Comparison of ENCODE assay signal across 10 cellular contexts in the genomic region with DNA sequence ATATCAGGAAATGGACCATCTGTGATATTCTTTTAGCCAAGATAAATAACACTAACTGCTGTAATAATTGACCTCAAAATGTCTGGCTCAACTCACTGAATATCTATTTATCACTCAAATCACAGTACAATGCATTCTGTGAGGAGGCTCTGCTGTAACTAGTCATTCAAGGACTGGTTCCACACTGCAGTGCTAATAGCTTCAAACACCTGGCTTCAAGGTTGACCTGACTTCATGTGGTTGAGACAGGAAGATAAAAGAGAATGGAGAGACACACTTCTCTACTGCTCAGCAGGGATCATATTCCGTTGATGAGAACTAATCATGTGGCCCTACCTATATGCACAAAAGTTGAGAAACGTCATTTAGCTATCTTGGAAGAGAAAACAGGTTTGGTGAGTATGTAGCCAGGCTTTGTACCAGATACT. TPM values are rescaled to one million over a fixed set of nuclear protein-coding genes. Genes with fewer than 3 reads are reported as not detected.
DNase-seq lines count a peak whose midpoint lies in the region; ATAC-seq, FAIRE-seq and TF ChIP-seq lines count a peak whose summit lies in the region.
"Had no signal": no experiment of that assay in that cellular context is flagged by ENCODE, and none has a peak within 500 bp of the region (broad histone marks: within the 10 kb centered on the region; RNA-seq: fewer than 3 reads in every experiment).

No MANE protein-coding gene starts in this region.

- no peaks in the 10 kb centered on the region for H3K9me3 Mint-ChIP-seq in activated naive CD4-positive, alpha-beta T cell treated with anti-CD3 and anti-CD28 coated beads, Interleukin-2, amount 50 U/mL, for 72 hours
- H3K9me3 Mint-ChIP-seq in activated naive CD4-positive, alpha-beta T cell treated with anti-CD3 and anti-CD28 coated beads for 36 hours, result no peaks in the 10 kb centered on the region

- BruUV-seq in K562 (replicated peaks; lab: Mats Ljungman, UMichigan), result no TSS peak

- H3K4me3 Mint-ChIP-seq in activated naive CD4-positive, alpha-beta T cell treated with anti-CD3 and anti-CD28 coated beads for 36 hours, result no peak overlapping the region

- peaks cover 43% of the 10 kb centered on the region for H3K4me1 Mint-ChIP-seq in activated naive CD4-positive, alpha-beta T cell treated with anti-CD3 and anti-CD28 coated beads for 36 hours (ENCODE audit: low read depth)

- TF ChIP-seq EP300 in Ishikawa (IDR thresholded peaks at IDR 0.05; ENCODE audit: borderline replicate concordance) (no peak), K562 (IDR thresholded peaks at IDR 0.05; ENCODE audit: low read length) (no peak), stomach (IDR thresholded peaks at IDR 0.05) (no peak)

- intact Hi-C loops in activated naive CD4-positive, alpha-beta T cell treated with anti-CD3 and anti-CD28 coated beads for 36 hours (cut with micrococcal nuclease), result loop anchor here (2.0 kb wide), 1 partner anchor 15 kb away; no protein-coding TSS in a partner anchor
- intact Hi-C loops in K562 (cut with micrococcal nuclease), result loop anchor here (10.0 kb wide), 2 partner anchors 173 to 207 kb away; a partner anchor contains a TSS
- intact Hi-C loops in stomach (cut with DNase I; ENCODE audit: low total_unique reads), result loop anchor here (10.0 kb wide), 1 partner anchor 53 kb away; no protein-coding TSS in a partner anchor
- intact Hi-C loops in upper lobe of right lung (cut with DNase I), result no loop called here

- CTCF ChIA-PET in activated naive CD4-positive, alpha-beta T cell treated with anti-CD3 and anti-CD28 coated beads for 36 hours (lab: Charles Lee), result interaction anchor here (1.0 kb wide), 1 partner anchor 32 kb away, joined by 3 read pairs; no protein-coding TSS in a partner anchor
- CTCF ChIA-PET in K562 (lab: Yijun Ruan, JAX; ENCODE audit: low intra/inter-chr PET ratio), result no interaction called here

- TF ChIP-seq CTCF in K562 (IDR thresholded peaks at IDR 0.05 in 2 of 3, conservative IDR thresholded peaks at IDR 0.05 in 1 of 3; ENCODE audit: insufficient read depth in 2 of 3, low read depth in 1 of 3, low read length in 3 of 3), result no peak
- TF ChIP-seq CTCF in stomach (IDR thresholded peaks at IDR 0.05), result no peak
- TF ChIP-seq CTCF in upper lobe of right lung (IDR thresholded peaks at IDR 0.05), result no peak

- no peaks in the 10 kb centered on the region for H3K9me1 ChIP-seq in K562 (ENCODE audit: control insufficient read depth, insufficient read depth, low read length)

- H3K27ac ChIP-seq in K562 (ENCODE audit: extremely low read depth, low read depth, low read length), result peak overlapping the region; percentile 85
- H3K27ac ChIP-seq in stomach, result peak overlapping the region in 4 of 5 donors; percentile 39 to 98 (median 94)
- H3K27ac ChIP-seq in upper lobe of right lung, result no peak overlapping the region

- peak overlapping the region; percentile 69 for H2AFZ ChIP-seq in K562 (ENCODE audit: low read depth, low read length)

- peaks cover 5% of the 10 kb centered on the region; the same call in 1 of the 3 replicates for H3K36me3 ChIP-seq in K562 (ENCODE audit: control insufficient read depth, insufficient read depth, low read length)
- H3K36me3 ChIP-seq in stomach, result no peaks in the 10 kb centered on the region
- no peaks in the 10 kb centered on the region for H3K36me3 ChIP-seq in upper lobe of right lung

- no peaks in the 10 kb centered on the region for H3K9me3 ChIP-seq in K562 (replicated peaks; ENCODE audit: control insufficient read depth, insufficient read depth, low read depth, low read length)
- no peaks in the 10 kb centered on the region for H3K9me3 ChIP-seq in stomach
- no peaks in the 10 kb centered on the region for H3K9me3 ChIP-seq in upper lobe of right lung

- peak overlapping the region; percentile 43 for H3K4me2 ChIP-seq in K562 (ENCODE audit: insufficient read depth, low read length)

- no peaks in the 10 kb centered on the region; a peak in 1 of 5 replicates for H3K27me3 ChIP-seq in K562 (ENCODE audit: control insufficient read depth in 2 of 2, insufficient read depth in 2 of 2, low read length in 2 of 2)
- no peaks in the 10 kb centered on the region for H3K27me3 ChIP-seq in stomach
- H3K27me3 ChIP-seq in upper lobe of right lung, result no peaks in the 10 kb centered on the region

- H3K27ac Mint-ChIP-seq in activated naive CD4-positive, alpha-beta T cell treated with anti-CD3 and anti-CD28 coated beads, Interleukin-2, amount 50 U/mL, for 72 hours, result peak overlapping the region in 1 of 2 donors; percentile 63
- H3K27ac Mint-ChIP-seq in activated naive CD4-positive, alpha-beta T cell treated with anti-CD3 and anti-CD28 coated beads for 36 hours, result no peak overlapping the region

- TF ChIP-seq POLR2A in K562 (conservative IDR thresholded peaks at IDR 0.05) (no peak), stomach (IDR thresholded peaks at IDR 0.05) (no peak)

- H3K36me3 Mint-ChIP-seq in activated naive CD4-positive, alpha-beta T cell treated with anti-CD3 and anti-CD28 coated beads, Interleukin-2, amount 50 U/mL, for 72 hours, result peaks cover 0 to 8% of the 10 kb centered on the region in 2 donors
- H3K36me3 Mint-ChIP-seq in activated naive CD4-positive, alpha-beta T cell treated with anti-CD3 and anti-CD28 coated beads for 36 hours (ENCODE audit: low read depth), result no peaks in the 10 kb centered on the region

- H3K4me3 ChIP-seq in K562 (no peak overlapping the region), stomach (no peak overlapping the region), upper lobe of right lung (no peak overlapping the region)

- H3K9ac ChIP-seq in K562 (ENCODE audit: insufficient read depth in 1 of 2, low read depth in 2 of 2, low read length in 2 of 2), result peak overlapping the region in 1 of 2 experiments; percentile 92; a peak in 2 of 4 replicates

- TF ChIP-seq RAD21 in Ishikawa (IDR thresholded peaks at IDR 0.05; ENCODE audit: low read depth) (no peak), K562 (CRISPR knock-in tag; conservative IDR thresholded peaks at IDR 0.05 in 1 of 2, IDR thresholded peaks at IDR 0.05 in 1 of 2) (no peak)

- DNase-seq in activated naive CD4-positive, alpha-beta T cell treated with anti-CD3 and anti-CD28 coated beads, Interleukin-2, amount 50 U/mL, for 72 hours (ENCODE audit: low spot score in 2 of 2), result no peak
- no peak for DNase-seq in activated naive CD4-positive, alpha-beta T cell treated with anti-CD3 and anti-CD28 coated beads for 36 hours
- peak in 1 of 4 experiments; percentile 61 for DNase-seq in K562 (ENCODE audit: extremely low read depth in 1 of 4, low spot score in 3 of 4)
- no peak for DNase-seq in stomach
- no peak for DNase-seq in upper lobe of right lung
- no peak for DNase-seq in CD1c-positive myeloid dendritic cell (ENCODE audit: extremely low spot score)
- DNase-seq: T1000 had no signal

- WGBS in K562 (ENCODE audit: insufficient coverage, low coverage, missing lambda C conversion rate), result 2% methylated on average over 2 of the region's 2 CpGs
- 32 to 64% (median 40%) methylated on average over 2 of the region's 2 CpGs for WGBS in stomach, 5 donors

- POLR2A ChIA-PET in K562 (lab: Yijun Ruan, JAX), result interaction anchor here (0.6 to 2.5 kb wide), 6 partner anchors 19 to 832 kb away, joined by 3 to 8 read pairs (median 5); a partner anchor contains a TSS

- in situ Hi-C loops in K562 (cut with MboI), result loop anchor here (5.0 kb wide), 1 partner anchor 60 kb away; no protein-coding TSS in a partner anchor

- ATAC-seq in activated naive CD4-positive, alpha-beta T cell treated with anti-CD3 and anti-CD28 coated beads, Interleukin-2, amount 50 U/mL, for 72 hours, result peak; percentile 15 to 54
- no peak for ATAC-seq in K562
- no peak for ATAC-seq in upper lobe of right lung
- ATAC-seq in HG03571 (IDR thresholded peaks at IDR 0.05; ENCODE audit: unreplicated experiment), result no peak

- peaks cover 20% of the 10 kb centered on the region for H3K27me3 Mint-ChIP-seq in activated naive CD4-positive, alpha-beta T cell treated with anti-CD3 and anti-CD28 coated beads for 36 hours (ENCODE audit: low read depth)

- peaks cover 35% of the 10 kb centered on the region for H3K79me2 ChIP-seq in K562 (ENCODE audit: control insufficient read depth, insufficient read depth, low read length)

- no peak for FAIRE-seq in K562 (lab: Jason Lieb, UNC)
- FAIRE-seq: urothelium cell line had no signal

- H3K4me1 ChIP-seq in K562 (replicated peaks in 1 of 2; ENCODE audit: control insufficient read depth in 2 of 2, insufficient read depth in 2 of 2, low read length in 2 of 2) (peaks cover 34 to 52% of the 10 kb centered on the region in 2 experiments), stomach (peaks cover 0 to 53% (median 32%) of the 10 kb centered on the region in 4 donors), upper lobe of right lung (peaks cover 5% of the 10 kb centered on the region)

- H4K20me1 ChIP-seq in K562 (replicated peaks; ENCODE audit: control insufficient read depth, insufficient read depth, low read length), result no peaks in the 10 kb centered on the region

RNA-seq across cellular contexts. Expression of a gene that starts 3.4 kb away (rescaled TPM):
- 1 to 10 TPM; 6.6 to 9.7 TPM for total RNA-seq in activated naive CD4-positive, alpha-beta T cell treated with anti-CD3 and anti-CD28 coated beads, Interleukin-2, amount 50 U/mL, for 72 hours
- total RNA-seq in activated naive CD4-positive, alpha-beta T cell treated with anti-CD3 and anti-CD28 coated beads for 36 hours, result 1 to 10 TPM; 1.5 to 2.4 TPM
- total RNA-seq in K562 (2011; cell fraction: chromatin; rRNA removed; ENCODE audit: low replicate concordance), result 221 and 302 TPM in 2 replicates
- 117 and 137 TPM in 2 replicates for total RNA-seq in K562 (2011; cell fraction: nucleolus; rRNA removed)
- 147 and 234 TPM in 2 replicates for total RNA-seq in K562 (2011; cell fraction: nucleoplasm; rRNA removed)
- total RNA-seq in K562 (2014; rRNA removed) (107 and 112 TPM in 2 replicates), K562 (2014; rRNA removed; fragmentation: Illumina TruSeq; extraction: Trizol) (142 and 164 TPM in 2 replicates), K562 (2015; rRNA removed; fragmentation: Illumina TruSeq; extraction: Trizol) (133 and 143 TPM in 2 replicates), K562 (2021) (124 and 142 TPM in 2 replicates), stomach (100 to 1,000 TPM in 4 of 5 donors, 10 to 100 TPM in 1; 66.7 to 730 (median 151) TPM), upper lobe of right lung (54.2 TPM)
- polyA plus RNA-seq in K562 (2011; rRNA removed) (128 and 166 TPM in 2 replicates), K562 (2014; fragmentation: Illumina TruSeq; extraction: Trizol) (111 and 115 TPM in 2 replicates), K562 (2014; fragmentation: Nextera tagmentation; extraction: Ambion mirVana) (10 to 100 TPM; 39.7 to 53.0 TPM), K562 (2014; rRNA removed) (78.4 and 81.2 TPM in 2 replicates), stomach (10 to 100 TPM; 13.7 to 28.4 (median 26.5) TPM)
- polyA plus RNA-seq in K562 (2011; cell fraction: cytosol; rRNA removed), result 180 and 257 TPM in 2 replicates
- 207 and 234 TPM in 2 replicates for polyA plus RNA-seq in K562 (2011; cell fraction: nucleus; rRNA removed)
- 73.9 and 97.8 TPM in 2 replicates for polyA plus RNA-seq in K562 (2012)
- polyA minus RNA-seq in K562 (2011; rRNA and poly(A)+ RNA removed), result 373 and 438 TPM in 2 replicates
- polyA minus RNA-seq in K562 (2011; cell fraction: cytosol; rRNA and poly(A)+ RNA removed), result 200 and 263 TPM in 2 replicates
- polyA minus RNA-seq in K562 (2011; cell fraction: nucleus; rRNA and poly(A)+ RNA removed), result 246 and 302 TPM in 2 replicates

RNA-seq across cellular contexts. Expression of a gene that starts 45.0 kb away (rescaled TPM):
- total RNA-seq in activated naive CD4-positive, alpha-beta T cell treated with anti-CD3 and anti-CD28 coated beads, Interleukin-2, amount 50 U/mL, for 72 hours, result not detected
- not detected for total RNA-seq in activated naive CD4-positive, alpha-beta T cell treated with anti-CD3 and anti-CD28 coated beads for 36 hours
- not detected in 2 replicates for total RNA-seq in K562 (2011; cell fraction: chromatin; rRNA removed; ENCODE audit: low replicate concordance)
- not detected in 2 replicates for total RNA-seq in K562 (2011; cell fraction: nucleolus; rRNA removed)
- not detected in 2 replicates for total RNA-seq in K562 (2011; cell fraction: nucleoplasm; rRNA removed)
- total RNA-seq in K562 (2014; rRNA removed) (0.24 TPM in 1 of 2 replicates, not detected in the other), K562 (2014; rRNA removed; fragmentation: Illumina TruSeq; extraction: Trizol) (not detected in 2 replicates), K562 (2015; rRNA removed; fragmentation: Illumina TruSeq; extraction: Trizol) (0.40 TPM in 1 of 2 replicates, not detected in the other), K562 (2021) (0.11 TPM in 1 of 2 replicates, not detected in the other), stomach (under 1 TPM in 1 of 5 donors, not detected in 4; 0.55 TPM), upper lobe of right lung (not detected)
- polyA plus RNA-seq in K562 (2011; rRNA removed) (0.28 and 0.38 TPM in 2 replicates), K562 (2014; fragmentation: Illumina TruSeq; extraction: Trizol) (0.16 TPM in 1 of 2 replicates, not detected in the other), K562 (2014; fragmentation: Nextera tagmentation; extraction: Ambion mirVana) (1 to 10 TPM; 3.4 to 5.5 TPM), K562 (2014; rRNA removed) (0.05 and 0.16 TPM in 2 replicates), stomach (under 1 TPM in 1 of 3 donors, not detected in 2; 0.35 TPM)
- polyA plus RNA-seq in K562 (2011; cell fraction: cytosol; rRNA removed), result 0.09 TPM in 1 of 2 replicates, not detected in the other
- 0.14 and 0.24 TPM in 2 replicates for polyA plus RNA-seq in K562 (2011; cell fraction: nucleus; rRNA removed)
- polyA plus RNA-seq in K562 (2012), result 1.6 and 1.8 TPM in 2 replicates
- 0.18 TPM in 1 of 2 replicates, not detected in the other for polyA minus RNA-seq in K562 (2011; rRNA and poly(A)+ RNA removed)
- polyA minus RNA-seq in K562 (2011; cell fraction: cytosol; rRNA and poly(A)+ RNA removed), result not detected in 2 replicates
- polyA minus RNA-seq in K562 (2011; cell fraction: nucleus; rRNA and poly(A)+ RNA removed), result not detected in 2 replicates

Comparison
In these comparisons a context has a peak if more than half of its experiments do, and no peak if none do; other contexts are left out.
1. ATAC-seq: peak in activated naive CD4-positive, alpha-beta T cell treated with anti-CD3 and anti-CD28 coated beads, Interleukin-2, amount 50 U/mL, for 72 hours (2 of 2); none in K562 (single experiment), upper lobe of right lung (single experiment) and HG03571 (single experiment).